Comparison of ENCODE assay signal across 9 cellular contexts in the genomic region with DNA sequence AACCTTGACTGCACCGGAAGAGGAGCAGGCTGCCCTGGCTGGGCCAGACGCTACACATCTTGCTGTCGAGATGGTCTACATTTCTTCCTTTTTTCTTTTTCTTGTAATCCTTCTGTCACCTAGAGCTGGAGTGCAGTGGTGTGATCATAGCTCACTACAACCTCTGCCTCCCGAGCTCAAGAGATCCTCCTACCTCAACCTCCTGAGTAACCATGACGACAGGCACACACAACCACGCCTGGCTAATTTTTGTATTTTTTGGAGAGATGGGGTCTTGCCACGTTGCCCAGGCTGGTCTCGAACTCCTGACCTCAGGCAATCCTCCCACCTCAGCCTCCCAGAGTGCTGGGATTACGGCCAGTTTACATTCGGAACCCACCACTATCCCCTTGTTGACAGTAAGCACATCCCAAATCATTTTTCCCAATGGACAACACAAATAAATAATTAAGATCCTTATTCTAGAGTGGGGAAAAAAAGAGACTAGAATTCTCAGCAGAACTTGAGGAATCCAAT.
DNase-seq lines count a peak whose midpoint lies in the region; ATAC-seq and TF ChIP-seq lines count a peak whose summit lies in the region.
"Had no signal": no experiment of that assay in that cellular context is flagged by ENCODE, and none has a peak within 500 bp of the region (broad histone marks: within the 10 kb centered on the region; RNA-seq: fewer than 3 reads in every experiment).

No MANE protein-coding gene starts in this region.

- H2AK5ac ChIP-seq in neuronal stem cell (ENCODE audit: low read depth, low read length): peak overlapping the region; percentile 18

- H2BK15ac ChIP-seq in neuronal stem cell (ENCODE audit: low read length): no peak overlapping the region

- H2BK12ac ChIP-seq in neuronal stem cell (ENCODE audit: low read length): no peak overlapping the region

- H3K36me3 ChIP-seq in BLaER1 treated with 17β-estradiol and CSF1 and Interleukin-3, amounts not matched to agents 10 nM and 100 nM: peaks cover 2 to 38% (median 31%) of the 10 kb centered on the region in 11 experiments; a peak in 20 of 22 replicates
- no peaks in the 10 kb centered on the region for H3K36me3 ChIP-seq in effector memory CD4-positive, alpha-beta T cell (ENCODE audit: control insufficient read depth, insufficient read depth, low read length)
- peaks cover 2 to 17% of the 10 kb centered on the region in 2 donors for H3K36me3 ChIP-seq in neuronal stem cell (replicated peaks in 1 of 2; ENCODE audit: control insufficient read depth in 2 of 2, insufficient read depth in 2 of 2, low read length in 2 of 2)
- H3K36me3 ChIP-seq: WERI-Rb-1 had no signal

- H2AFZ ChIP-seq in neuronal stem cell (ENCODE audit: low read length): no peak overlapping the region

- H3K4ac ChIP-seq in neuronal stem cell (ENCODE audit: low read length): no peak overlapping the region

- H3K4me2 ChIP-seq in BLaER1 treated with 17β-estradiol and CSF1 and Interleukin-3, amounts not matched to agents 10 nM and 100 nM: peak overlapping the region; percentile 79 to 93 (median 89)
- H3K4me2 ChIP-seq in neuronal stem cell (ENCODE audit: insufficient read depth, low read length, poor library complexity, severe bottlenecking): no peak overlapping the region

- peaks cover 30% of the 10 kb centered on the region for H3K79me1 ChIP-seq in neuronal stem cell (ENCODE audit: low read depth, low read length)

- peak overlapping the region; percentile 23 to 58 (median 37); a peak in 16 of 22 replicates for H3K9ac ChIP-seq in BLaER1 treated with 17β-estradiol and CSF1 and Interleukin-3, amounts not matched to agents 10 nM and 100 nM
- peak overlapping the region; percentile 27 for H3K9ac ChIP-seq in neuronal stem cell (ENCODE audit: low read depth, low read length, poor library complexity)

- H3K27ac ChIP-seq in BLaER1 treated with 17β-estradiol and CSF1 and Interleukin-3, amounts not matched to agents 10 nM and 100 nM: peak overlapping the region in 9 of 11 experiments; percentile 1 to 60 (median 42); a peak in 17 of 22 replicates
- H3K27ac ChIP-seq in effector memory CD4-positive, alpha-beta T cell (ENCODE audit: insufficient read depth, low read length, poor library complexity, severe bottlenecking): peak overlapping the region; percentile 48
- no peak overlapping the region for H3K27ac ChIP-seq in neuronal stem cell (replicated peaks; ENCODE audit: low read length)
- H3K27ac ChIP-seq: WERI-Rb-1 had no signal

- no peak overlapping the region for H4K8ac ChIP-seq in neuronal stem cell (ENCODE audit: low read depth, low read length)

- no peaks in the 10 kb centered on the region for H3K27me3 ChIP-seq in BLaER1 treated with 17β-estradiol and CSF1 and Interleukin-3, amounts not matched to agents 10 nM and 100 nM
- no peaks in the 10 kb centered on the region for H3K27me3 ChIP-seq in effector memory CD4-positive, alpha-beta T cell (replicated peaks; ENCODE audit: control insufficient read depth, insufficient read depth, low read length, poor library complexity, severe bottlenecking)
- no peaks in the 10 kb centered on the region for H3K27me3 ChIP-seq in neuronal stem cell (ENCODE audit: control insufficient read depth in 3 of 3, insufficient read depth in 3 of 3, low read depth in 1 of 3, low read length in 3 of 3)

- no peak overlapping the region for H2BK5ac ChIP-seq in neuronal stem cell (ENCODE audit: low read length)

- no peaks in the 10 kb centered on the region for H3K9me3 ChIP-seq in BLaER1 treated with 17β-estradiol and CSF1 and Interleukin-3, amounts not matched to agents 10 nM and 100 nM (replicated peaks in 1 of 11)
- H3K9me3 ChIP-seq in effector memory CD4-positive, alpha-beta T cell (ENCODE audit: control insufficient read depth, low read length): no peaks in the 10 kb centered on the region
- H3K9me3 ChIP-seq in neuronal stem cell (replicated peaks in 1 of 2; ENCODE audit: control insufficient read depth in 2 of 2, insufficient read depth in 1 of 2, low read depth in 1 of 2, low read length in 2 of 2): peaks cover 0 to 1% of the 10 kb centered on the region in 2 donors

- no peak overlapping the region for H3K18ac ChIP-seq in neuronal stem cell (ENCODE audit: low read length)

- H3K14ac ChIP-seq in neuronal stem cell (ENCODE audit: low read length): no peak overlapping the region

- TF ChIP-seq CTCF in LNCaP clone FGC (IDR thresholded peaks at IDR 0.05; ENCODE audit: control insufficient read depth, extremely low read depth, insufficient read depth): no peak

- no peak overlapping the region; a peak in 3 of 20 replicates for H3K4me3 ChIP-seq in BLaER1 treated with 17β-estradiol and CSF1 and Interleukin-3, amounts not matched to agents 10 nM and 100 nM
- 0 out of 2 replicates have a peak overlapping the region, but pooled peaks have one; percentile 19 for H3K4me3 ChIP-seq in LNCaP clone FGC (ENCODE audit: low read depth, low read length)
- no peak overlapping the region for H3K4me3 ChIP-seq in effector memory CD4-positive, alpha-beta T cell (ENCODE audit: insufficient read depth, low read depth, low read length, poor library complexity, severe bottlenecking)
- H3K4me3 ChIP-seq in neuronal stem cell (ENCODE audit: low read length in 2 of 2): no peak overlapping the region

- peaks cover 100% of the 10 kb centered on the region in 11 experiments for H4K20me1 ChIP-seq in BLaER1 treated with 17β-estradiol and CSF1 and Interleukin-3, amounts not matched to agents 10 nM and 100 nM

- ATAC-seq in GM18861 (IDR thresholded peaks at IDR 0.05; ENCODE audit: unreplicated experiment): no peak

- no peak overlapping the region for H4K91ac ChIP-seq in neuronal stem cell (ENCODE audit: low read depth, low read length, poor library complexity)

- WGBS in neuronal stem cell (ENCODE audit: extremely low coverage in 2 of 2, insufficient read length in 2 of 2, insufficient replicate concordance in 1 of 2), 2 donors: no CpG with 5 or more reads among the region's 10 CpGs

- no peak overlapping the region for H2BK120ac ChIP-seq in neuronal stem cell (ENCODE audit: low read depth, low read length)

- peaks cover 96 to 100% (median 100%) of the 10 kb centered on the region in 10 experiments for H3K4me1 ChIP-seq in BLaER1 treated with 17β-estradiol and CSF1 and Interleukin-3, amounts not matched to agents 10 nM and 100 nM
- H3K4me1 ChIP-seq in effector memory CD4-positive, alpha-beta T cell (ENCODE audit: control insufficient read depth, insufficient read depth, low read length, poor library complexity, severe bottlenecking): peaks cover 72% of the 10 kb centered on the region
- peaks cover 40% of the 10 kb centered on the region in 2 donors for H3K4me1 ChIP-seq in neuronal stem cell (ENCODE audit: control insufficient read depth in 2 of 2, insufficient read depth in 1 of 2, low read depth in 1 of 2, low read length in 2 of 2)

- H3K23ac ChIP-seq in neuronal stem cell (ENCODE audit: low read depth, low read length, poor library complexity): no peak overlapping the region

- DNase-seq in LNCaP clone FGC (ENCODE audit: low read depth) (no peak), neuronal stem cell (ENCODE audit: low spot score) (no peak), SW480 (ENCODE audit: low spot score) (no peak), NCI-H187 (lab: John Stamatoyannopoulos, UW) (no peak), NCI-H2196 (lab: John Stamatoyannopoulos, UW; ENCODE audit: unreplicated experiment) (no peak)
- no peak for DNase-seq in effector memory CD4-positive, alpha-beta T cell
